Comparison of ENCODE assay signal across 1 cellular context in the genomic region with DNA sequence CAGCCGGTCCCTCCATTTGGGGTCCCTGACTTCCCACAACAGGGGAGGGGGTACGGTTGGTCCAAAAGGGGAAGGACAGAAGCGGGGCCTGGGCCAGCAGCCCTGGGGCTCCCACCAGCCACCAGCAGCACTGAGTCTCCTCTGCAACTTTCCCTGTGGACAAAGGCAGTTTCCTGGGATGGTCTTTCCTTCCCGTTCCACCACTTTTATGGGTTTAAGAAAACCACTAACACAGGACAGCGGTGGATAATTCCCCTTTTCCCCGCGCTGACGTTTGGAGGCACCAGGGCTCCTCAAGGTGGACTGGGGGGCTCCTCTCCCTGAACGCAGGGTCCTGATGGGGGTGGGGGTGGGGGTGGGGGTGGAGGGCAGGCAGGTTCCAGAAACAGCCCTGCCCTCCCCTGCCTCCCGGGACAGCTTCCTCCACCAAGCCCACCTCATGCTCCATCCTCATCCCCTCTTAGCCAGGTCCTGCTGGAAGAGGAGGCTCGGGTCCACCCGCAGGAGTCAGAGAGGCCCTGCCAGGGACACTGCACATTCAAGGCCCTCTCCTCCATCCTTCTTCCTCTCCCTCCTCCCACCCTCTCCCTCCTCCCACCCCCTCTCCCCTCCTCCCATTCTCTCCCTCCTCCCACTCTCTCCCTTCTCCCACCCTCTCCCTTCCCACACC.
TF ChIP-seq lines count a peak whose summit lies in the region.

No MANE protein-coding gene starts in this region.

TF ChIP-seq in IMR-90, 13 proteins besides CTCF, POLR2A, EP300 and RAD21:
- no peak for TF ChIP-seq RCOR1 (IDR thresholded peaks at IDR 0.05; ENCODE audit: insufficient replicate concordance, low read length)
- no peak for TF ChIP-seq CEBPB (IDR thresholded peaks at IDR 0.05; ENCODE audit: low read depth, low read length)
- TF ChIP-seq BHLHE40 (IDR thresholded peaks at IDR 0.05; ENCODE audit: low read depth, low read length) = no peak
- TF ChIP-seq, protein P1, sequence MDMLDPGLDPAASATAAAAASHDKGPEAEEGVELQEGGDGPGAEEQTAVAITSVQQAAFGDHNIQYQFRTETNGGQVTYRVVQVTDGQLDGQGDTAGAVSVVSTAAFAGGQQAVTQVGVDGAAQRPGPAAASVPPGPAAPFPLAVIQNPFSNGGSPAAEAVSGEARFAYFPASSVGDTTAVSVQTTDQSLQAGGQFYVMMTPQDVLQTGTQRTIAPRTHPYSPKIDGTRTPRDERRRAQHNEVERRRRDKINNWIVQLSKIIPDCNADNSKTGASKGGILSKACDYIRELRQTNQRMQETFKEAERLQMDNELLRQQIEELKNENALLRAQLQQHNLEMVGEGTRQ (IDR thresholded peaks at IDR 0.05; ENCODE audit: low read depth, low read length) = no peak
